ENCODE assay signal across 8 cellular contexts in genomic region chr9:83920469-83920941, GRCh38. TPM values are rescaled to one million over a fixed set of nuclear protein-coding genes. Genes with fewer than 3 reads are reported as not detected.
DNase-seq lines count a peak whose midpoint lies in the region; ATAC-seq and TF ChIP-seq lines count a peak whose summit lies in the region.

No MANE protein-coding gene starts in this region.

- peak overlapping the region; percentile 89 to 95 for H3K4me3 ChIP-seq in prostate gland

- H3K27me3 ChIP-seq in prostate gland (replicated peaks; ENCODE audit: insufficient read depth): no peaks in the 10 kb centered on the region

- H3K27me3 Mint-ChIP-seq in activated naive CD4-positive, alpha-beta T cell treated with anti-CD3 and anti-CD28 coated beads for 36 hours (ENCODE audit: low read depth): no peaks in the 10 kb centered on the region
- no peaks in the 10 kb centered on the region for H3K27me3 Mint-ChIP-seq in activated naive CD8-positive, alpha-beta T cell

- ATAC-seq in HG02623 (IDR thresholded peaks at IDR 0.05; ENCODE audit: unreplicated experiment) (peak; percentile 21), left cardiac atrium (peak; percentile 33 to 46)

- no peaks in the 10 kb centered on the region for H3K36me3 Mint-ChIP-seq in activated naive CD4-positive, alpha-beta T cell treated with anti-CD3 and anti-CD28 coated beads for 36 hours (ENCODE audit: low read depth)
- peaks cover 2% of the 10 kb centered on the region for H3K36me3 Mint-ChIP-seq in activated naive CD8-positive, alpha-beta T cell

- peak in 2 of 4 experiments; percentile 37 to 45 for TF ChIP-seq CTCF in prostate gland (IDR thresholded peaks at IDR 0.05)

- H3K9me3 ChIP-seq in prostate gland: no peaks in the 10 kb centered on the region

- no peaks in the 10 kb centered on the region for H3K4me1 ChIP-seq in prostate gland (replicated peaks)

- H3K4me1 Mint-ChIP-seq in activated naive CD4-positive, alpha-beta T cell treated with anti-CD3 and anti-CD28 coated beads for 36 hours (ENCODE audit: low read depth): peaks cover 10% of the 10 kb centered on the region
- H3K4me1 Mint-ChIP-seq in activated naive CD8-positive, alpha-beta T cell (ENCODE audit: low read depth): peaks cover 16% of the 10 kb centered on the region

- intact Hi-C loops in activated naive CD4-positive, alpha-beta T cell treated with anti-CD3 and anti-CD28 coated beads for 36 hours (cut with micrococcal nuclease): loop anchor here (1.0 to 5.0 kb wide), 2 partner anchors 212 to 252 kb away; no protein-coding TSS in a partner anchor
- intact Hi-C loops in left cardiac atrium (cut with DNase I) (loop anchor here in 1 of 2 donors (5.0 kb wide), 1 partner anchor 62 kb away; the partner anchor contains the start of genes HNRNPK and RMI1), prostate gland (cut with DNase I) (loop anchor here (2.0 to 5.0 kb wide), 2 partner anchors 58 to 342 kb away; no protein-coding TSS in a partner anchor)

- peak overlapping the region; percentile 95 to 96 for H3K27ac ChIP-seq in prostate gland

- 2% methylated on average over 17 of the region's 17 CpGs for WGBS in prostate gland

- peak overlapping the region; percentile 82 for H3K4me3 Mint-ChIP-seq in activated naive CD4-positive, alpha-beta T cell treated with anti-CD3 and anti-CD28 coated beads for 36 hours
- peak overlapping the region; percentile 87 for H3K4me3 Mint-ChIP-seq in activated naive CD8-positive, alpha-beta T cell

- H3K36me3 ChIP-seq in prostate gland: no peaks in the 10 kb centered on the region

- TF ChIP-seq POLR2A in prostate gland (IDR thresholded peaks at IDR 0.05): no peak

- no peaks in the 10 kb centered on the region for H3K9me3 Mint-ChIP-seq in activated naive CD4-positive, alpha-beta T cell treated with anti-CD3 and anti-CD28 coated beads for 36 hours
- H3K9me3 Mint-ChIP-seq in activated naive CD8-positive, alpha-beta T cell (ENCODE audit: low read depth): no peaks in the 10 kb centered on the region

- CTCF ChIA-PET in activated naive CD4-positive, alpha-beta T cell treated with anti-CD3 and anti-CD28 coated beads for 36 hours (lab: Charles Lee): interaction anchor here (0.6 to 2.0 kb wide), 9 partner anchors 9 to 1343 kb away, joined by 3 to 9 read pairs (median 4); no protein-coding TSS in a partner anchor

- H3K27ac Mint-ChIP-seq in activated naive CD4-positive, alpha-beta T cell treated with anti-CD3 and anti-CD28 coated beads for 36 hours: peak overlapping the region; percentile 90
- H3K27ac Mint-ChIP-seq in activated naive CD8-positive, alpha-beta T cell: peak overlapping the region; percentile 88

- DNase-seq in activated naive CD4-positive, alpha-beta T cell treated with anti-CD3 and anti-CD28 coated beads for 36 hours: no peak
- DNase-seq in activated naive CD4-positive, alpha-beta T cell treated with Interleukin-2 at 50 U/mL for 16 hours: no peak
- peak; percentile 62 for DNase-seq in NCI-H1092 treated with DMSO at 0.1 percent for 48 hours (lab: John Stamatoyannopoulos, UW)
- no peak for DNase-seq in left cardiac atrium
- peak; percentile 71 for DNase-seq in prostate gland (ENCODE audit: low spot score)
- DNase-seq in effector CD8-positive, alpha-beta T cell (lab: John Stamatoyannopoulos, UW): no peak

RNA-seq across cellular contexts. Expression of gene KIF27, which starts 0.7 kb away (rescaled TPM):
- 1 to 10 TPM; 2.7 to 3.8 TPM for total RNA-seq in activated naive CD4-positive, alpha-beta T cell treated with anti-CD3 and anti-CD28 coated beads for 36 hours
- 1 to 10 TPM; 4.5 to 4.8 TPM for total RNA-seq in left cardiac atrium
- 10 to 100 TPM in 1 of 2 donors, 1 to 10 TPM in 1; 3.4 to 11.2 TPM for total RNA-seq in prostate gland

RNA-seq across cellular contexts. Expression of gene HNRNPK, which starts 59.5 kb away (rescaled TPM):
- total RNA-seq in activated naive CD4-positive, alpha-beta T cell treated with anti-CD3 and anti-CD28 coated beads for 36 hours: 100 to 1,000 TPM; 679 to 704 TPM
- total RNA-seq in left cardiac atrium: 100 to 1,000 TPM; 278 to 341 TPM
- 100 to 1,000 TPM; 447 to 480 TPM for total RNA-seq in prostate gland

Comparison
In these comparisons a context has a peak if more than half of its experiments do, and no peak if none do; other contexts are left out.
1. DNase-seq: peak in NCI-H1092 treated with DMSO at 0.1 percent for 48 hours (single experiment) and prostate gland (single experiment); none in activated naive CD4-positive, alpha-beta T cell treated with anti-CD3 and anti-CD28 coated beads for 36 hours (single experiment), activated naive CD4-positive, alpha-beta T cell treated with Interleukin-2 at 50 U/mL for 16 hours (single experiment), left cardiac atrium (single experiment) and effector CD8-positive, alpha-beta T cell (single experiment).